Comparison of ENCODE assay signal across 22 cellular contexts in the genomic region with DNA sequence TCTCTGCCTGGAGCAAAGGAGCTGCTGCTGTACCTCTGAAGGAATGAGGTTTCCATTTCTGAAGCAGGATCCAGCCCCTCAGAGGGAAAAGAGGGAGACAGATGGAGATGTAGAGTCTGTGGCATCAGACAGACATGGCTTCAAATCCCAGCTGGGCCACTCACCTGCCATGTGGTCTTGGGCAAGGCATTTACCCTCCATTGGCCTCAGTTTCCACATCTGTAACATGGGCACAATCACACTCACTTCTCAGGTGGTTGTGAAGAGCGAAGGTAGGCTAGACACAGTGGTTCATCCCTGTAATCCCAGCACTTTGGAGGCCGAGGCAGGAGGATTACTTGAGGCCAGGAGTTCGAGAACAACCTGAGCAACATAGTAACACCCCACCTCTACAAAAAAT.
"Had no signal": no experiment of that assay in that cellular context is flagged by ENCODE, and none has a peak within 500 bp of the region (broad histone marks: within the 10 kb centered on the region; RNA-seq: fewer than 3 reads in every experiment).

No MANE protein-coding gene starts in this region.

- H3K36me3 ChIP-seq: esophagus muscularis mucosa, gastroesophageal sphincter, heart right ventricle, left ventricle myocardium inferior, lower lobe of right lung, prostate gland, right atrium auricular region, sigmoid colon, transverse colon had no signal

- H3K4me3 Mint-ChIP-seq: naive thymus-derived CD8-positive, alpha-beta T cell; nephron progenitor cell; stimulated activated naive B cell treated with anti-CD40 and anti-IgM and Interleukin-4, amounts not matched to agents 10 μg/mL and 1 μg/mL and 100 μg/mL, for 72 hours; stimulated activated naive CD8-positive, alpha-beta T cell treated with anti-CD3 and anti-CD28 coated beads, Interleukin-15, Interleukin-2, amounts not matched to agents 100 ng/mL and 50 ng/mL, for 24 hours had no signal

- DNase-seq: dermis blood vessel endothelial cell; effector memory CD4-positive, alpha-beta T cell; foreskin keratinocyte; heart right ventricle; hippocampal formation; left cardiac atrium; left ventricle myocardium inferior; lower lobe of right lung; naive thymus-derived CD8-positive, alpha-beta T cell; nephron progenitor cell; nucleus accumbens; sigmoid colon; stimulated activated CD4-positive, alpha-beta T cell treated with anti-CD3 and anti-CD28 coated beads, Interleukin-2, amount 100 ng/mL, for 24 hours; stimulated activated CD4-positive, alpha-beta T cell treated with anti-CD3 and anti-CD28 coated beads, Interleukin-4, amount 100 ng/mL, for 24 hours; stimulated activated naive B cell treated with anti-CD40 and anti-IgM and Interleukin-4, amounts not matched to agents 10 μg/mL and 1 μg/mL and 100 μg/mL, for 72 hours; transverse colon had no signal

- H3K27me3 Mint-ChIP-seq: stimulated activated naive CD8-positive, alpha-beta T cell treated with anti-CD3 and anti-CD28 coated beads, Interleukin-15, Interleukin-2, amounts not matched to agents 100 ng/mL and 50 ng/mL, for 24 hours had no signal

- H3K4me1 ChIP-seq: foreskin keratinocyte had no signal

- H3K9me3 Mint-ChIP-seq: naive thymus-derived CD8-positive, alpha-beta T cell; nephron progenitor cell; stimulated activated naive B cell treated with anti-CD40 and anti-IgM and Interleukin-4, amounts not matched to agents 10 μg/mL and 1 μg/mL and 100 μg/mL, for 72 hours; stimulated activated naive CD8-positive, alpha-beta T cell treated with anti-CD3 and anti-CD28 coated beads, Interleukin-15, Interleukin-2, amounts not matched to agents 100 ng/mL and 50 ng/mL, for 24 hours had no signal

- H3K27ac Mint-ChIP-seq: nephron progenitor cell; stimulated activated naive B cell treated with anti-CD40 and anti-IgM and Interleukin-4, amounts not matched to agents 10 μg/mL and 1 μg/mL and 100 μg/mL, for 72 hours; stimulated activated naive CD8-positive, alpha-beta T cell treated with anti-CD3 and anti-CD28 coated beads, Interleukin-15, Interleukin-2, amounts not matched to agents 100 ng/mL and 50 ng/mL, for 24 hours had no signal

- H3K4me3 ChIP-seq: coronary artery, esophagus muscularis mucosa, gastroesophageal sphincter, heart right ventricle, left ventricle myocardium inferior, lower lobe of right lung, prostate gland, right atrium auricular region, sigmoid colon, transverse colon had no signal

- H3K27ac ChIP-seq: coronary artery, esophagus muscularis mucosa, foreskin keratinocyte, gastroesophageal sphincter, heart right ventricle, left ventricle myocardium inferior, lower lobe of right lung, prostate gland, right atrium auricular region, sigmoid colon, transverse colon had no signal

- ATAC-seq: foreskin keratinocyte; gastroesophageal sphincter; heart right ventricle; left cardiac atrium; lower lobe of right lung; naive thymus-derived CD8-positive, alpha-beta T cell; stimulated activated naive B cell treated with anti-CD40 and anti-IgM and Interleukin-4, amounts not matched to agents 10 μg/mL and 1 μg/mL and 100 μg/mL, for 72 hours had no signal

- H3K9me3 ChIP-seq: esophagus muscularis mucosa, gastroesophageal sphincter, heart right ventricle, left ventricle myocardium inferior, lower lobe of right lung, prostate gland, right atrium auricular region, sigmoid colon, transverse colon had no signal
